Comparison of ENCODE assay signal across 9 cellular contexts in genomic region chr1:19694298-19694697, GRCh38. TPM values are rescaled to one million over a fixed set of nuclear protein-coding genes. Genes with fewer than 3 reads are reported as not detected.
"Had no signal": no experiment of that assay in that cellular context is flagged by ENCODE, and none has a peak within 500 bp of the region (broad histone marks: within the 10 kb centered on the region; RNA-seq: fewer than 3 reads in every experiment).

No MANE protein-coding gene starts in this region.

- H3K27ac Mint-ChIP-seq: HFFc6, IgD-negative memory B cell had no signal

- H3K9me3 ChIP-seq: HAP-1 had no signal

- H3K4me1 ChIP-seq: HAP-1 had no signal

- H3K4me3 ChIP-seq: GM23248, HAP-1 had no signal

- H3K4me3 Mint-ChIP-seq: HFFc6 had no signal

- H3K9ac ChIP-seq: GM23248 had no signal

- H3K27me3 Mint-ChIP-seq: IgD-negative memory B cell had no signal

- DNase-seq: GM23248, GOT3, HFFc6 had no signal

- ATAC-seq: HCT116, HepG2 had no signal

- H3K36me3 ChIP-seq: HAP-1 had no signal

- H3K27ac ChIP-seq: GM23248, HL-60 had no signal

- H2AFZ ChIP-seq: GM23248 had no signal

RNA-seq across cellular contexts. Expression of gene HTR6, which starts 29.6 kb away (rescaled TPM):
- total RNA-seq: GM23248, HFFc6, HT1080 had no signal
- polyA plus RNA-seq: GM23248, HepG2, IgD-negative memory B cell had no signal
